13 cellular contexts compared by ENCODE assay signal in the genomic region with DNA sequence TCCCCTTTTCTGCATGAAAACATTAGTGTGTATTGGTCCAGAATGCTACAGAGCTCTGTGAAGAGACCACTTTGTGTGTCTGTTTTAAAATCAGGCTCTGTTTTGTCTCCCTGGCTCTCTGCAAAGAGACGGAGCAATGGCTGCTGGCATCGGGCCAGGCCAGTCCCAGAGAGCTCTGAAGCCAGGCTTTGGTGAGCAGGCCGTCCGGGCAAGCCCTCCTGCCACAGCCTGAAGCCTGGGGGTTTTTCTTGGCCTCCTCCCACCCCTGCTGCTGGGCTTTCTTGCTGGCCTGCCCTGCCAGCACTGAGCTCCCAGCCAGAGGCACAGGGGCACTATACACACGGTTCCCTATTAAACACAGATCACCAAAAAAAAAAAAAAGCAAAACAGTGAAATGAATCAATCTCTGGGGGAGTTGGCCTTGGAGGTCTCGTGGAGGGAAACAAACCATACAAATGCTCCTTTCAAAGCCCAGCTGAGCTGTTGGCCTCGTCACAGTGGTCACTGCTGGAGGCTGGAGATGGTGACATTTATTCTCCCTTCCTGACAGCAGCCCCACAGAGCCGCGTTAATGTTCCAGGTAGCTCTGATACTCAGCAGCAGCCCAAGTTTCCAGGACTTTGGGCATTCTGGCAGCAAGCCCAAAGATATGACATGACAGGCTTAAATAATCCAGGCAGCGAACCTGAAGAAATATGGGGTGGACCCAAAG.
A peak's percentile ranks its signal among the peaks of the same experiment; 100 is the strongest.
DNase-seq lines count a peak whose midpoint lies in the region; ATAC-seq, FAIRE-seq and TF ChIP-seq lines count a peak whose summit lies in the region.
"Had no signal": no experiment of that assay in that cellular context is flagged by ENCODE, and none has a peak within 500 bp of the region (broad histone marks: within the 10 kb centered on the region; RNA-seq: fewer than 3 reads in every experiment).

No MANE protein-coding gene starts in this region.

- DNase-seq in NCI-H748 (lab: John Stamatoyannopoulos, UW; ENCODE audit: unreplicated experiment) (peak; percentile 48), NCI-H748 treated with DMSO at 0.1 percent for 48 hours (lab: John Stamatoyannopoulos, UW) (no peak), chondrocyte (ENCODE audit: low spot score) (no peak), HepG2 (ENCODE audit: low spot score) (peak; percentile 26), testis (peak; percentile 71), NCI-H1694 (lab: John Stamatoyannopoulos, UW) (no peak)
- DNase-seq: activated gamma-delta T cell treated with Interleukin-2 at 50 U/mL for 16 hours; stimulated activated CD8-positive, alpha-beta memory T cell treated with anti-CD3 and anti-CD28 coated beads, Interleukin-4, amount 100 ng/mL, for 48 hours had no signal

- POLR2A ChIA-PET in HepG2 (lab: Yijun Ruan, JAX) = no interaction called here

- peaks cover 16% of the 10 kb centered on the region for H3K4me1 ChIP-seq in HepG2 (ENCODE audit: insufficient read depth, low read length)
- H3K4me1 ChIP-seq in testis = no peaks in the 10 kb centered on the region
- H3K4me1 ChIP-seq: A549 had no signal

- no peak for TF ChIP-seq RAD21 in HepG2 (CRISPR knock-in tag; IDR thresholded peaks at IDR 0.05)

- H3K27ac ChIP-seq in HepG2 (ENCODE audit: extremely low read length, insufficient read depth, low read length) (no peak overlapping the region), testis (no peak overlapping the region)
- H3K27ac ChIP-seq: A549, HL-60 had no signal

- H3K4me3 Mint-ChIP-seq in chondrocyte (ENCODE audit: unreplicated experiment) = no peak overlapping the region

- H2AFZ ChIP-seq in HepG2 (ENCODE audit: low read length) = no peak overlapping the region

- FAIRE-seq in HepG2 (lab: Jason Lieb, UNC) = no peak
- FAIRE-seq: endometrium had no signal

- H3K9me3 ChIP-seq in HepG2 (ENCODE audit: low read length) = no peaks in the 10 kb centered on the region
- no peaks in the 10 kb centered on the region for H3K9me3 ChIP-seq in testis
- H3K9me3 ChIP-seq: A549 had no signal

- peak overlapping the region; percentile 58 for H3K27ac Mint-ChIP-seq in chondrocyte (ENCODE audit: unreplicated experiment)

- H3K4me1 Mint-ChIP-seq in chondrocyte (ENCODE audit: low read depth) = peaks cover 10% of the 10 kb centered on the region

- CTCF ChIA-PET in HepG2 (lab: Yijun Ruan, JAX; ENCODE audit: low intra/inter-chr PET ratio, low total read pairs) = no interaction called here

- peak overlapping the region; percentile 19; the same call in 1 of the 2 replicates for H3K9ac ChIP-seq in HepG2 (ENCODE audit: insufficient read depth, low read depth, low read length)

- no peaks in the 10 kb centered on the region for H3K27me3 Mint-ChIP-seq in chondrocyte (ENCODE audit: low read depth)

- TF ChIP-seq POLR2A in HepG2 (IDR thresholded peaks at IDR 0.05; ENCODE audit: insufficient read depth in 1 of 2, low read depth in 2 of 2, low read length in 2 of 2) = no peak
- TF ChIP-seq POLR2A in testis (IDR thresholded peaks at IDR 0.05) = no peak

- intact Hi-C loops in HepG2 (cut with micrococcal nuclease; ENCODE audit: unreplicated experiment) = no loop called here
- intact Hi-C loops in testis (cut with DNase I; ENCODE audit: low total_unique reads) = no loop called here

- H3K27me3 ChIP-seq in HepG2 (ENCODE audit: control insufficient read depth in 1 of 2, insufficient read depth in 2 of 2, low read length in 2 of 2) (peaks cover 0 to 19% of the 10 kb centered on the region in 2 experiments; a peak in 1 of 5 replicates), testis (no peaks in the 10 kb centered on the region)

- TF ChIP-seq EP300 in HepG2 (IDR thresholded peaks at IDR 0.05; ENCODE audit: low read depth in 2 of 2, low read length in 2 of 2) = no peak
- TF ChIP-seq EP300 in HepG2 (CRISPR knock-in tag; IDR thresholded peaks at IDR 0.05; ENCODE audit: borderline replicate concordance) = no peak

- peak overlapping the region in 1 of 3 experiments; percentile 46; a peak in 2 of 6 replicates for H3K4me3 ChIP-seq in HepG2 (replicated peaks in 1 of 3; ENCODE audit: insufficient read depth in 1 of 3, low read depth in 2 of 3, low read length in 3 of 3)
- no peak overlapping the region for H3K4me3 ChIP-seq in testis
- H3K4me3 ChIP-seq: A549 had no signal

- ATAC-seq in HepG2 (peak; percentile 80), GM21360 (IDR thresholded peaks at IDR 0.05; ENCODE audit: unreplicated experiment) (no peak), GM21737 (IDR thresholded peaks at IDR 0.05; ENCODE audit: unreplicated experiment) (no peak)
- ATAC-seq: A549 had no signal

- peaks cover 1% of the 10 kb centered on the region for H3K36me3 Mint-ChIP-seq in chondrocyte (ENCODE audit: low read depth)

- H3K36me3 ChIP-seq in HepG2 (replicated peaks in 1 of 2; ENCODE audit: control insufficient read depth in 1 of 2, insufficient read depth in 2 of 2, low read length in 2 of 2) (no peaks in the 10 kb centered on the region), testis (ENCODE audit: low read depth, missing control alignments) (no peaks in the 10 kb centered on the region)

- TF ChIP-seq CTCF in chondrocyte (IDR thresholded peaks at IDR 0.05) (no peak), HepG2 (CRISPR knock-in tag; IDR thresholded peaks at IDR 0.05) (no peak), testis (IDR thresholded peaks at IDR 0.05) (no peak)

- in situ Hi-C loops in HepG2 (cut with HindIII; ENCODE audit: extremely low pct_ligation_motif_present, low pct_unique_long_range_greater_than_20kb) = no loop called here

- no TSS peak for BruUV-seq in HepG2 (replicated peaks; lab: Mats Ljungman, UMichigan)

- peak overlapping the region; percentile 71 for H3K4me2 ChIP-seq in HepG2 (ENCODE audit: low read depth, low read length)
- H3K4me2 ChIP-seq: A549 had no signal

- H3K79me2 ChIP-seq in HepG2 (ENCODE audit: insufficient read depth, low read length) = no peaks in the 10 kb centered on the region

- WGBS in HepG2 (ENCODE audit: low lambda C conversion rate) = 2% methylated on average over 9 of the region's 10 CpGs
- 38 to 45% methylated on average over 8 to 10 of the region's 10 CpGs for WGBS in testis, 2 donors

- no peaks in the 10 kb centered on the region for H3K9me3 Mint-ChIP-seq in chondrocyte (ENCODE audit: low read depth)

- H4K20me1 ChIP-seq in HepG2 (ENCODE audit: insufficient read depth, low read length) = no peaks in the 10 kb centered on the region

TF ChIP-seq in HepG2, 621 proteins besides CTCF, POLR2A, EP300 and RAD21 (continues in another document):
- TF ChIP-seq, protein P1, sequence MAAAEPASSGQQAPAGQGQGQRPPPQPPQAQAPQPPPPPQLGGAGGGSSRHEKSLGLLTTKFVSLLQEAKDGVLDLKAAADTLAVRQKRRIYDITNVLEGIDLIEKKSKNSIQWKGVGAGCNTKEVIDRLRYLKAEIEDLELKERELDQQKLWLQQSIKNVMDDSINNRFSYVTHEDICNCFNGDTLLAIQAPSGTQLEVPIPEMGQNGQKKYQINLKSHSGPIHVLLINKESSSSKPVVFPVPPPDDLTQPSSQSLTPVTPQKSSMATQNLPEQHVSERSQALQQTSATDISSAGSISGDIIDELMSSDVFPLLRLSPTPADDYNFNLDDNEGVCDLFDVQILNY (CRISPR knock-in tag; conservative IDR thresholded peaks at IDR 0.05) = no peak
- TF ChIP-seq, protein P2, sequence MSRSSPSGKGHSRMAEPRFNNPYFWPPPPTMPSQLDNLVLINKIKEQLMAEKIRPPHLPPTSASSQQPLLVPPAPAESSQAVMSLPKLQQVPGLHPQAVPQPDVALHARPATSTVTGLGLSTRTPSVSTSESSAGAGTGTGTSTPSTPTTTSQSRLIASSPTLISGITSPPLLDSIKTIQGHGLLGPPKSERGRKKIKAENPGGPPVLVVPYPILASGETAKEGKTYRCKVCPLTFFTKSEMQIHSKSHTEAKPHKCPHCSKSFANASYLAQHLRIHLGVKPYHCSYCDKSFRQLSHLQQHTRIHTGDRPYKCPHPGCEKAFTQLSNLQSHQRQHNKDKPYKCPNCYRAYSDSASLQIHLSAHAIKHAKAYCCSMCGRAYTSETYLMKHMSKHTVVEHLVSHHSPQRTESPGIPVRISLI (CRISPR knock-in tag; IDR thresholded peaks at IDR 0.05; ENCODE audit: borderline replicate concordance) = peak; percentile 55; the same call in 1 of the 2 replicates
- TF ChIP-seq, protein P3, sequence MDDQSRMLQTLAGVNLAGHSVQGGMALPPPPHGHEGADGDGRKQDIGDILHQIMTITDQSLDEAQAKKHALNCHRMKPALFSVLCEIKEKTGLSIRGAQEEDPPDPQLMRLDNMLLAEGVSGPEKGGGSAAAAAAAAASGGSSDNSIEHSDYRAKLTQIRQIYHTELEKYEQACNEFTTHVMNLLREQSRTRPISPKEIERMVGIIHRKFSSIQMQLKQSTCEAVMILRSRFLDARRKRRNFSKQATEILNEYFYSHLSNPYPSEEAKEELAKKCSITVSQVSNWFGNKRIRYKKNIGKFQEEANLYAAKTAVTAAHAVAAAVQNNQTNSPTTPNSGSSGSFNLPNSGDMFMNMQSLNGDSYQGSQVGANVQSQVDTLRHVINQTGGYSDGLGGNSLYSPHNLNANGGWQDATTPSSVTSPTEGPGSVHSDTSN (CRISPR knock-in tag; IDR thresholded peaks at IDR 0.05; ENCODE audit: borderline replicate concordance) = no peak
- TF ChIP-seq, protein P4, sequence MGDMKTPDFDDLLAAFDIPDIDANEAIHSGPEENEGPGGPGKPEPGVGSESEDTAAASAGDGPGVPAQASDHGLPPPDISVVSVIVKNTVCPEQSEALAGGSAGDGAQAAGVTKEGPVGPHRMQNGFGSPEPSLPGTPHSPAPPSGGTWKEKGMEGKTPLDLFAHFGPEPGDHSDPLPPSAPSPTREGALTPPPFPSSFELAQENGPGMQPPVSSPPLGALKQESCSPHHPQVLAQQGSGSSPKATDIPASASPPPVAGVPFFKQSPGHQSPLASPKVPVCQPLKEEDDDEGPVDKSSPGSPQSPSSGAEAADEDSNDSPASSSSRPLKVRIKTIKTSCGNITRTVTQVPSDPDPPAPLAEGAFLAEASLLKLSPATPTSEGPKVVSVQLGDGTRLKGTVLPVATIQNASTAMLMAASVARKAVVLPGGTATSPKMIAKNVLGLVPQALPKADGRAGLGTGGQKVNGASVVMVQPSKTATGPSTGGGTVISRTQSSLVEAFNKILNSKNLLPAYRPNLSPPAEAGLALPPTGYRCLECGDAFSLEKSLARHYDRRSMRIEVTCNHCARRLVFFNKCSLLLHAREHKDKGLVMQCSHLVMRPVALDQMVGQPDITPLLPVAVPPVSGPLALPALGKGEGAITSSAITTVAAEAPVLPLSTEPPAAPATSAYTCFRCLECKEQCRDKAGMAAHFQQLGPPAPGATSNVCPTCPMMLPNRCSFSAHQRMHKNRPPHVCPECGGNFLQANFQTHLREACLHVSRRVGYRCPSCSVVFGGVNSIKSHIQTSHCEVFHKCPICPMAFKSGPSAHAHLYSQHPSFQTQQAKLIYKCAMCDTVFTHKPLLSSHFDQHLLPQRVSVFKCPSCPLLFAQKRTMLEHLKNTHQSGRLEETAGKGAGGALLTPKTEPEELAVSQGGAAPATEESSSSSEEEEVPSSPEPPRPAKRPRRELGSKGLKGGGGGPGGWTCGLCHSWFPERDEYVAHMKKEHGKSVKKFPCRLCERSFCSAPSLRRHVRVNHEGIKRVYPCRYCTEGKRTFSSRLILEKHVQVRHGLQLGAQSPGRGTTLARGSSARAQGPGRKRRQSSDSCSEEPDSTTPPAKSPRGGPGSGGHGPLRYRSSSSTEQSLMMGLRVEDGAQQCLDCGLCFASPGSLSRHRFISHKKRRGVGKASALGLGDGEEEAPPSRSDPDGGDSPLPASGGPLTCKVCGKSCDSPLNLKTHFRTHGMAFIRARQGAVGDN (CRISPR knock-in tag; IDR thresholded peaks at IDR 0.05) = peak; percentile 49
- no peak for TF ChIP-seq RFX1 (IDR thresholded peaks at IDR 0.05)

Comparison
In these comparisons a context has a peak if more than half of its experiments do, and no peak if none do; other contexts are left out.
1. DNase-seq: peak in NCI-H748 (single experiment), HepG2 (single experiment) and testis (single experiment); none in NCI-H748 treated with DMSO at 0.1 percent for 48 hours (single experiment), chondrocyte (single experiment) and NCI-H1694 (single experiment).